In genomic region chr2:166494140-166494544, GRCh38 we compare ENCODE assay signal across 9 cellular contexts. TPM values are rescaled to one million over a fixed set of nuclear protein-coding genes. Genes with fewer than 3 reads are reported as not detected.
DNase-seq lines count a peak whose midpoint lies in the region; ATAC-seq and TF ChIP-seq lines count a peak whose summit lies in the region.
"Had no signal": no experiment of that assay in that cellular context is flagged by ENCODE, and none has a peak within 500 bp of the region (broad histone marks: within the 10 kb centered on the region; RNA-seq: fewer than 3 reads in every experiment).

TSS of gene SCN7A (minus strand) at chr2:166494249. CDS start at chr2:166477696, 16,553 bp downstream.

- no peak within 1 kb of the TSS for H3K9ac ChIP-seq in fibroblast of lung (ENCODE audit: insufficient read depth, low read length)

- H3K4me3 Mint-ChIP-seq in nephron progenitor cell: peak within 1 kb of the TSS; percentile 79
- H3K4me3 Mint-ChIP-seq: activated B cell treated with CpG ODN at 0.5 μM for 24 hours had no signal

- peak within 1 kb of the TSS; percentile 50 to 69 (median 58) for H3K4me3 ChIP-seq in fibroblast of lung (replicated peaks in 1 of 4; ENCODE audit: control extremely low read depth in 1 of 4, insufficient read depth in 1 of 4, low read depth in 3 of 4, low read length in 4 of 4)

- no peaks in the 10 kb centered on the region for H3K9me3 Mint-ChIP-seq in nephron progenitor cell
- H3K9me3 Mint-ChIP-seq: activated B cell treated with CpG ODN at 0.5 μM for 24 hours had no signal

- ATAC-seq in GM21515 (IDR thresholded peaks at IDR 0.05; ENCODE audit: unreplicated experiment) (no peak), GM19455 (IDR thresholded peaks at IDR 0.05; ENCODE audit: unreplicated experiment) (no peak)

- no peak within 1 kb of the TSS for H3K27ac Mint-ChIP-seq in nephron progenitor cell
- H3K27ac Mint-ChIP-seq: activated B cell treated with CpG ODN at 0.5 μM for 24 hours had no signal

- peaks cover 15% of the 10 kb centered on the region for H3K27me3 Mint-ChIP-seq in nephron progenitor cell (ENCODE audit: low read depth, poor library complexity)

- no peaks in the 10 kb centered on the region for H3K9me3 ChIP-seq in fibroblast of lung (ENCODE audit: control insufficient read depth, insufficient read depth, low read depth, low read length)

- H3K79me2 ChIP-seq in fibroblast of lung (ENCODE audit: control insufficient read depth, insufficient read depth, low read length): no peaks in the 10 kb centered on the region

- peaks cover 3% of the 10 kb centered on the region for H3K4me1 ChIP-seq in fibroblast of lung (ENCODE audit: control insufficient read depth, extremely low read depth, insufficient read depth, low read length)

- H3K36me3 ChIP-seq in fibroblast of lung (ENCODE audit: control insufficient read depth, insufficient read depth, low read length): no peaks in the 10 kb centered on the region

- TF ChIP-seq CTCF in fibroblast of lung (conservative IDR thresholded peaks at IDR 0.05 in 1 of 2, IDR thresholded peaks at IDR 0.05 in 1 of 2; ENCODE audit: low read depth in 1 of 2, low read length in 2 of 2): no peak
- TF ChIP-seq CTCF in nephron progenitor cell (IDR thresholded peaks at IDR 0.05): no peak

- peak; percentile 10 for DNase-seq in CD1c-positive myeloid dendritic cell (ENCODE audit: extremely low spot score)
- peak; percentile 49 for DNase-seq in NCI-H524 treated with DMSO at 0.1 percent for 48 hours (lab: John Stamatoyannopoulos, UW)
- peak; percentile 71 to 86 for DNase-seq in fibroblast of lung (ENCODE audit: low read depth in 2 of 2)
- DNase-seq in nephron progenitor cell: peak; percentile 80
- no peak for DNase-seq in T-helper 1 cell
- DNase-seq in activated effector memory CD4-positive, alpha-beta T cell treated with anti-CD3 and anti-CD28 coated beads, Interleukin-2, amount 50 U/mL, for 16 hours: no peak
- DNase-seq: activated B cell treated with CpG ODN at 0.5 μM for 24 hours had no signal

- no peaks in the 10 kb centered on the region for H3K36me3 Mint-ChIP-seq in nephron progenitor cell (ENCODE audit: low read depth)

- peak within 1 kb of the TSS; percentile 85 for H2AFZ ChIP-seq in fibroblast of lung (ENCODE audit: low read length)

- H3K27ac ChIP-seq in fibroblast of lung (ENCODE audit: insufficient read depth, low read length): no peak within 1 kb of the TSS

- H4K20me1 ChIP-seq in fibroblast of lung (ENCODE audit: control insufficient read depth, extremely low read depth, insufficient read depth, low read length): no peaks in the 10 kb centered on the region

- H3K4me1 Mint-ChIP-seq in nephron progenitor cell: peaks cover 26% of the 10 kb centered on the region
- H3K4me1 Mint-ChIP-seq: activated B cell treated with CpG ODN at 0.5 μM for 24 hours had no signal

- no peaks in the 10 kb centered on the region for H3K27me3 ChIP-seq in fibroblast of lung (ENCODE audit: control insufficient read depth, insufficient read depth, low read length)

- H3K4me2 ChIP-seq in fibroblast of lung (ENCODE audit: extremely low read depth, insufficient read depth, low read length): peak within 1 kb of the TSS; percentile 80

RNA-seq across cellular contexts. Expression of gene SCN7A, which starts in this region (rescaled TPM):
- 7.8 and 23.6 TPM in 2 replicates for total RNA-seq in fibroblast of lung
- 3.9 and 8.9 TPM in 2 replicates for polyA plus RNA-seq in fibroblast of lung
- 2.0 and 4.6 TPM in 2 replicates for polyA plus RNA-seq in fibroblast of lung (2012)
- polyA minus RNA-seq in fibroblast of lung (ENCODE audit: low replicate concordance): 0.63 and 0.78 TPM in 2 replicates
- total RNA-seq: activated B cell treated with CpG ODN at 0.5 μM for 24 hours had no signal

Comparison
In these comparisons a context has a peak if more than half of its experiments do, and no peak if none do; other contexts are left out.
1. DNase-seq: peak in CD1c-positive myeloid dendritic cell (single experiment), NCI-H524 treated with DMSO at 0.1 percent for 48 hours (single experiment), fibroblast of lung (2 of 2) and nephron progenitor cell (single experiment); none in T-helper 1 cell (0 of 5) and activated effector memory CD4-positive, alpha-beta T cell treated with anti-CD3 and anti-CD28 coated beads, Interleukin-2, amount 50 U/mL, for 16 hours (single experiment).